ENCODE assay signal across 1 cellular context in genomic region chr4:103198111-103198765, GRCh38.
TF ChIP-seq lines count a peak whose summit lies in the region.

TSS of gene CENPE (minus strand) at chr4:103198343. CDS start at chr4:103198319, 24 bp downstream.

TF ChIP-seq in HepG2, 621 proteins besides CTCF, POLR2A, EP300 and RAD21 (continued from another document and continues in another):
- TF ChIP-seq JDP2 (CRISPR knock-in tag; IDR thresholded peaks at IDR 0.05; ENCODE audit: borderline replicate concordance) (no peak), RFXAP (CRISPR knock-in tag; IDR thresholded peaks at IDR 0.05; ENCODE audit: borderline replicate concordance) (peak; percentile 59; the same call in 1 of the 2 replicates), ZNF703 (CRISPR knock-in tag; IDR thresholded peaks at IDR 0.05; ENCODE audit: borderline replicate concordance) (no peak), ZNF619 (CRISPR knock-in tag; IDR thresholded peaks at IDR 0.05) (peak; percentile 73; the same call in 1 of the 2 replicates), MYNN (CRISPR knock-in tag; IDR thresholded peaks at IDR 0.05; ENCODE audit: low read depth) (no peak), ARID5B (CRISPR knock-in tag; IDR thresholded peaks at IDR 0.05) (peak; percentile 30; the same call in 1 of the 2 replicates), YEATS2 (CRISPR knock-in tag; IDR thresholded peaks at IDR 0.05; ENCODE audit: borderline replicate concordance) (peak; percentile 46; the same call in 1 of the 2 replicates), KIAA2018 (CRISPR knock-in tag; IDR thresholded peaks at IDR 0.05; ENCODE audit: borderline replicate concordance) (no peak), TOPORS (CRISPR knock-in tag; IDR thresholded peaks at IDR 0.05) (no peak; the same call in 1 of the 2 replicates), HCFC1 (IDR thresholded peaks at IDR 0.05; ENCODE audit: low read depth, low read length) (no peak), NKX3-1 (CRISPR knock-in tag; IDR thresholded peaks at IDR 0.05) (peak; percentile 50; the same call in 1 of the 2 replicates), ZNF101 (CRISPR knock-in tag; IDR thresholded peaks at IDR 0.05; ENCODE audit: borderline replicate concordance, low read depth) (no peak), TSC22D2 (CRISPR knock-in tag; IDR thresholded peaks at IDR 0.05; ENCODE audit: borderline replicate concordance) (no peak), MTA3 (CRISPR knock-in tag; IDR thresholded peaks at IDR 0.05) (no peak), ZNF260 (CRISPR knock-in tag; IDR thresholded peaks at IDR 0.05; ENCODE audit: borderline replicate concordance, low read depth) (no peak), ZBTB8A (CRISPR knock-in tag; IDR thresholded peaks at IDR 0.05; ENCODE audit: borderline replicate concordance, low read depth) (no peak), MEIS1 (CRISPR knock-in tag; IDR thresholded peaks at IDR 0.05; ENCODE audit: borderline replicate concordance) (peak; percentile 48; the same call in 1 of the 2 replicates), SATB2 (CRISPR knock-in tag; IDR thresholded peaks at IDR 0.05) (no peak), ZNF781 (CRISPR knock-in tag; IDR thresholded peaks at IDR 0.05; ENCODE audit: borderline replicate concordance, not compliant biosample characterization) (no peak), KLF13 (CRISPR knock-in tag; IDR thresholded peaks at IDR 0.05) (no peak), CREBL2 (CRISPR knock-in tag; IDR thresholded peaks at IDR 0.05; ENCODE audit: borderline replicate concordance) (no peak), THAP9 (CRISPR knock-in tag; IDR thresholded peaks at IDR 0.05; ENCODE audit: borderline replicate concordance) (no peak; the same call in 1 of the 2 replicates), PRMT3 (CRISPR knock-in tag; IDR thresholded peaks at IDR 0.05; ENCODE audit: borderline replicate concordance, low read depth) (no peak), ZNF337 (CRISPR knock-in tag; IDR thresholded peaks at IDR 0.05; ENCODE audit: borderline replicate concordance, low read depth) (no peak), NFE2L2 (IDR thresholded peaks at IDR 0.05; ENCODE audit: low read length) (no peak), ZNF775 (CRISPR knock-in tag; IDR thresholded peaks at IDR 0.05; ENCODE audit: borderline replicate concordance) (no peak), TEAD2 (CRISPR knock-in tag; IDR thresholded peaks at IDR 0.05) (no peak), ZNF468 (CRISPR knock-in tag; IDR thresholded peaks at IDR 0.05) (no peak), ARHGAP35 (CRISPR knock-in tag; IDR thresholded peaks at IDR 0.05; ENCODE audit: borderline replicate concordance) (peak; percentile 67; the same call in 1 of the 2 replicates), ZBTB37 (CRISPR knock-in tag; IDR thresholded peaks at IDR 0.05) (no peak), ZNF547 (CRISPR knock-in tag; IDR thresholded peaks at IDR 0.05) (no peak; the same call in 1 of the 2 replicates), ZKSCAN1 (IDR thresholded peaks at IDR 0.05; ENCODE audit: low read length) (no peak), CREB1 (IDR thresholded peaks at IDR 0.05) (peak; percentile 100), CREB1 (CRISPR knock-in tag; IDR thresholded peaks at IDR 0.05) (peak; percentile 99)
- TF ChIP-seq, protein P1, sequence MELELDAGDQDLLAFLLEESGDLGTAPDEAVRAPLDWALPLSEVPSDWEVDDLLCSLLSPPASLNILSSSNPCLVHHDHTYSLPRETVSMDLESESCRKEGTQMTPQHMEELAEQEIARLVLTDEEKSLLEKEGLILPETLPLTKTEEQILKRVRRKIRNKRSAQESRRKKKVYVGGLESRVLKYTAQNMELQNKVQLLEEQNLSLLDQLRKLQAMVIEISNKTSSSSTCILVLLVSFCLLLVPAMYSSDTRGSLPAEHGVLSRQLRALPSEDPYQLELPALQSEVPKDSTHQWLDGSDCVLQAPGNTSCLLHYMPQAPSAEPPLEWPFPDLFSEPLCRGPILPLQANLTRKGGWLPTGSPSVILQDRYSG (CRISPR knock-in tag; IDR thresholded peaks at IDR 0.05): no peak
- TF ChIP-seq, protein P2, sequence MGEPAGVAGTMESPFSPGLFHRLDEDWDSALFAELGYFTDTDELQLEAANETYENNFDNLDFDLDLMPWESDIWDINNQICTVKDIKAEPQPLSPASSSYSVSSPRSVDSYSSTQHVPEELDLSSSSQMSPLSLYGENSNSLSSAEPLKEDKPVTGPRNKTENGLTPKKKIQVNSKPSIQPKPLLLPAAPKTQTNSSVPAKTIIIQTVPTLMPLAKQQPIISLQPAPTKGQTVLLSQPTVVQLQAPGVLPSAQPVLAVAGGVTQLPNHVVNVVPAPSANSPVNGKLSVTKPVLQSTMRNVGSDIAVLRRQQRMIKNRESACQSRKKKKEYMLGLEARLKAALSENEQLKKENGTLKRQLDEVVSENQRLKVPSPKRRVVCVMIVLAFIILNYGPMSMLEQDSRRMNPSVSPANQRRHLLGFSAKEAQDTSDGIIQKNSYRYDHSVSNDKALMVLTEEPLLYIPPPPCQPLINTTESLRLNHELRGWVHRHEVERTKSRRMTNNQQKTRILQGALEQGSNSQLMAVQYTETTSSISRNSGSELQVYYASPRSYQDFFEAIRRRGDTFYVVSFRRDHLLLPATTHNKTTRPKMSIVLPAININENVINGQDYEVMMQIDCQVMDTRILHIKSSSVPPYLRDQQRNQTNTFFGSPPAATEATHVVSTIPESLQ (CRISPR knock-in tag; conservative IDR thresholded peaks at IDR 0.05): no peak
- TF ChIP-seq, protein P3, sequence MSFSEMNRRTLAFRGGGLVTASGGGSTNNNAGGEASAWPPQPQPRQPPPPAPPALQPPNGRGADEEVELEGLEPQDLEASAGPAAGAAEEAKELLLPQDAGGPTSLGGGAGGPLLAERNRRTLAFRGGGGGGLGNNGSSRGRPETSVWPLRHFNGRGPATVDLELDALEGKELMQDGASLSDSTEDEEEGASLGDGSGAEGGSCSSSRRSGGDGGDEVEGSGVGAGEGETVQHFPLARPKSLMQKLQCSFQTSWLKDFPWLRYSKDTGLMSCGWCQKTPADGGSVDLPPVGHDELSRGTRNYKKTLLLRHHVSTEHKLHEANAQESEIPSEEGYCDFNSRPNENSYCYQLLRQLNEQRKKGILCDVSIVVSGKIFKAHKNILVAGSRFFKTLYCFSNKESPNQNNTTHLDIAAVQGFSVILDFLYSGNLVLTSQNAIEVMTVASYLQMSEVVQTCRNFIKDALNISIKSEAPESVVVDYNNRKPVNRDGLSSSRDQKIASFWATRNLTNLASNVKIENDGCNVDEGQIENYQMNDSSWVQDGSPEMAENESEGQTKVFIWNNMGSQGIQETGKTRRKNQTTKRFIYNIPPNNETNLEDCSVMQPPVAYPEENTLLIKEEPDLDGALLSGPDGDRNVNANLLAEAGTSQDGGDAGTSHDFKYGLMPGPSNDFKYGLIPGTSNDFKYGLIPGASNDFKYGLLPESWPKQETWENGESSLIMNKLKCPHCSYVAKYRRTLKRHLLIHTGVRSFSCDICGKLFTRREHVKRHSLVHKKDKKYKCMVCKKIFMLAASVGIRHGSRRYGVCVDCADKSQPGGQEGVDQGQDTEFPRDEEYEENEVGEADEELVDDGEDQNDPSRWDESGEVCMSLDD (CRISPR knock-in tag; IDR thresholded peaks at IDR 0.05; ENCODE audit: borderline replicate concordance): no peak
